Comparison of ENCODE assay signal across 35 cellular contexts in the genomic region with DNA sequence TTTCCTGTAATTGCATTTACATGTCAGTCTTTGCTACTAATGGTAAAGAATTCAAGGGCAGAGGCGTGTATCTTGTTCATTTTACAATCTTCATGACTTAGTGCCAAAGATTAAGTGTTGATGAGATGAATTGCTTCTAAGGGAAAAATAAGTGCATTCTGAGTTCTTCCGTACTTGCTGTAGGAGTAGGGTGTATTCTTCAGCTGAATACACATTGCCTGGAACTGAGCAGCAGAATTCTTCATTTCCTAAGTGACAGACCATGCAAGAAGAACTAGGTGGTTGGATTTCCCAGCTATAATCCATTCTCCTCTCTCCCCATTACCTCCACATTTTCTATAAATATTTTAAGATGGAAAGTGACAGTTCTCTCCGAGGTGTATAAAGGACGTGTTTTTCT.
"Had no signal": no experiment of that assay in that cellular context is flagged by ENCODE, and none has a peak within 500 bp of the region (broad histone marks: within the 10 kb centered on the region; RNA-seq: fewer than 3 reads in every experiment).

No MANE protein-coding gene starts in this region.

- H3K4me3 ChIP-seq: MG63 had no signal

- H3K27ac ChIP-seq: KMS-11 had no signal

- H3K9me3 ChIP-seq: MG63 had no signal

- DNase-seq: Kasumi-1, MG63, MM.1S, MV-4-11, NCI-H1048, NCI-H1092, NCI-H1092 treated with DMSO at 0.1 percent for 48 hours, NCI-H1105, NCI-H1105 treated with DMSO at 0.1 percent for 48 hours, NCI-H1417, NCI-H1417 treated with DMSO at 0.1 percent for 48 hours, NCI-H1436, NCI-H1436 treated with DMSO at 0.1 percent for 48 hours, NCI-H146, NCI-H1694, NCI-H1694 treated with DMSO at 0.1 percent for 48 hours, NCI-H187, NCI-H187 treated with DMSO at 0.1 percent for 48 hours, NCI-H1930, NCI-H2029, NCI-H2029 treated with DMSO at 0.1 percent for 48 hours, NCI-H2081, NCI-H2081 treated with DMSO at 0.1 percent for 48 hours, NCI-H2107, NCI-H2171, NCI-H2171 treated with DMSO at 0.1 percent for 48 hours, NCI-H2227 treated with DMSO at 0.1 percent for 48 hours, NCI-H226, NCI-H345, NCI-H446, NCI-H446 treated with DMSO at 0.1 percent for 48 hours, NCI-H510A, NCI-H510A treated with DMSO at 0.1 percent for 48 hours, NCI-H524 had no signal

- H3K36me3 ChIP-seq: MG63 had no signal

- H3K4me2 ChIP-seq: KMS-11 had no signal

- H3K9ac ChIP-seq: KMS-11 had no signal
